ENCODE assay signal across 8 cellular contexts in genomic region chrX:102345916-102346315, GRCh38.
DNase-seq lines count a peak whose midpoint lies in the region; ATAC-seq and TF ChIP-seq lines count a peak whose summit lies in the region.

No MANE protein-coding gene starts in this region.

- intact Hi-C loops in ascending aorta (cut with DNase I): no loop called here

- H3K27ac ChIP-seq in ascending aorta: no peak overlapping the region

- H3K4me1 ChIP-seq in ascending aorta: no peaks in the 10 kb centered on the region

- peak; percentile 39 to 91 (median 88) for TF ChIP-seq CTCF in ascending aorta (IDR thresholded peaks at IDR 0.05)

- no peaks in the 10 kb centered on the region for H3K27me3 ChIP-seq in ascending aorta

- ATAC-seq in GM18511 (IDR thresholded peaks at IDR 0.05; ENCODE audit: unreplicated experiment) (peak; percentile 75), HG03565 (IDR thresholded peaks at IDR 0.05; ENCODE audit: unreplicated experiment) (no peak), HG03025 (IDR thresholded peaks at IDR 0.05; ENCODE audit: low FRiP score, unreplicated experiment) (no peak)

- no peaks in the 10 kb centered on the region for H3K36me3 ChIP-seq in ascending aorta

- no peaks in the 10 kb centered on the region for H3K9me3 ChIP-seq in ascending aorta

- no peak overlapping the region for H3K4me3 ChIP-seq in ascending aorta

- DNase-seq in RPMI7951 (ENCODE audit: low read depth) (peak; percentile 10), ascending aorta (ENCODE audit: low spot score in 2 of 2) (peak in 1 of 2 donors; percentile 83), inferior parietal cortex (ENCODE audit: extremely low spot score) (peak; percentile 77), AML-193 (lab: John Stamatoyannopoulos, UW) (no peak)
- peak; percentile 42 for DNase-seq in stimulated activated CD4-positive, alpha-beta T cell treated with anti-CD3 and anti-CD28 coated beads, Interleukin-1b, Interleukin-23, amount 100 ng/mL, for 48 hours

Comparison
In these comparisons a context has a peak if more than half of its experiments do, and no peak if none do; other contexts are left out.
1. DNase-seq: peak in RPMI7951 (single experiment), inferior parietal cortex (single experiment) and stimulated activated CD4-positive, alpha-beta T cell treated with anti-CD3 and anti-CD28 coated beads, Interleukin-1b, Interleukin-23, amount 100 ng/mL, for 48 hours (single experiment); none in AML-193 (0 of 2).